34 cellular contexts compared by ENCODE assay signal in genomic region chr2:175628243-175628642, GRCh38.
"Had no signal": no experiment of that assay in that cellular context is flagged by ENCODE, and none has a peak within 500 bp of the region (broad histone marks: within the 10 kb centered on the region; RNA-seq: fewer than 3 reads in every experiment).

No MANE protein-coding gene starts in this region.

- H3K4me2 ChIP-seq: KMS-11 had no signal

- DNase-seq: Karpas-422, Kasumi-1, MG63, MM.1S, MV-4-11, NCI-H1048, NCI-H1092, NCI-H1092 treated with DMSO at 0.1 percent for 48 hours, NCI-H1105, NCI-H1105 treated with DMSO at 0.1 percent for 48 hours, NCI-H1417, NCI-H1417 treated with DMSO at 0.1 percent for 48 hours, NCI-H1436, NCI-H1436 treated with DMSO at 0.1 percent for 48 hours, NCI-H146, NCI-H1694, NCI-H1694 treated with DMSO at 0.1 percent for 48 hours, NCI-H187, NCI-H187 treated with DMSO at 0.1 percent for 48 hours, NCI-H1930, NCI-H2029, NCI-H2029 treated with DMSO at 0.1 percent for 48 hours, NCI-H2081, NCI-H2081 treated with DMSO at 0.1 percent for 48 hours, NCI-H2107, NCI-H2171, NCI-H2171 treated with DMSO at 0.1 percent for 48 hours, NCI-H2227 treated with DMSO at 0.1 percent for 48 hours, NCI-H226, NCI-H345, NCI-H446, NCI-H446 treated with DMSO at 0.1 percent for 48 hours, NCI-H510A had no signal

- H3K27ac ChIP-seq: KMS-11 had no signal

- H3K9me3 ChIP-seq: MG63 had no signal

- H3K27me3 ChIP-seq: MG63 had no signal

- H3K4me3 ChIP-seq: MG63 had no signal

- H3K9ac ChIP-seq: KMS-11 had no signal

- H3K36me3 ChIP-seq: MG63 had no signal
